14 cellular contexts compared by ENCODE assay signal in genomic region chrX:22912598-22912997, GRCh38.
"Had no signal": no experiment of that assay in that cellular context is flagged by ENCODE, and none has a peak within 500 bp of the region (broad histone marks: within the 10 kb centered on the region; RNA-seq: fewer than 3 reads in every experiment).

No MANE protein-coding gene starts in this region.

- H3K9me3 ChIP-seq: heart left ventricle, neutrophil, psoas muscle, right lobe of liver, spleen, tibial nerve had no signal

- DNase-seq: effector CD8-positive, alpha-beta T cell; heart left ventricle; hippocampal formation; naive thymus-derived CD8-positive, alpha-beta T cell; psoas muscle; retina; right lobe of liver; spleen; stimulated activated CD4-positive, alpha-beta T cell treated with anti-CD3 and anti-CD28 coated beads, Interleukin-15, amount 100 ng/mL, for 24 hours; stimulated activated CD4-positive, alpha-beta T cell treated with anti-CD3 and anti-CD28 coated beads, Interleukin-1b, Interleukin-23, amount 100 ng/mL, for 48 hours; stimulated activated CD4-positive, alpha-beta T cell treated with anti-CD3 and anti-CD28 coated beads, Interleukin-4, amount 100 ng/mL, for 24 hours had no signal

- H3K36me3 ChIP-seq: heart left ventricle, neutrophil, right lobe of liver, spleen, tibial nerve had no signal

- H3K4me1 ChIP-seq: heart left ventricle, psoas muscle, right lobe of liver, spleen, tibial nerve had no signal

- H3K4me3 ChIP-seq: coronary artery, heart left ventricle, psoas muscle, right lobe of liver, spleen, tibial nerve had no signal

- H3K27me3 ChIP-seq: heart left ventricle, neutrophil, right lobe of liver had no signal

- H3K27ac ChIP-seq: coronary artery, heart left ventricle, neutrophil, psoas muscle, right lobe of liver, spleen, tibial nerve had no signal
